ENCODE assay signal across 8 cellular contexts in genomic region chr5:124661317-124662141, GRCh38.
DNase-seq lines count a peak whose midpoint lies in the region; ATAC-seq and TF ChIP-seq lines count a peak whose summit lies in the region.

No MANE protein-coding gene starts in this region.

- H3K4me3 Mint-ChIP-seq in type B pancreatic cell = peak overlapping the region; percentile 76

- DNase-seq in NCI-H2196 (lab: John Stamatoyannopoulos, UW; ENCODE audit: unreplicated experiment) (peak; percentile 66), breast epithelium (ENCODE audit: low spot score in 2 of 2) (no peak), kidney glomerular epithelial cell (lab: John Stamatoyannopoulos, UW) (peak; percentile 100), type B pancreatic cell (ENCODE audit: extremely low spot score, unreplicated experiment) (no peak), GM19240 (ENCODE audit: insufficient read length, low spot score) (no peak)
- no peak for DNase-seq in activated T-cell treated with anti-CD3 and anti-CD28 coated beads, Interleukin-2, amount 50 U/mL, for 48 hours

- no peak for TF ChIP-seq POLR2A in breast epithelium (IDR thresholded peaks at IDR 0.05)

- H3K4me3 ChIP-seq in breast epithelium = no peak overlapping the region

- ATAC-seq in GM18873 (IDR thresholded peaks at IDR 0.05; ENCODE audit: low FRiP score, unreplicated experiment) = peak; percentile 68
- no peak for ATAC-seq in GM21576 (IDR thresholded peaks at IDR 0.05; ENCODE audit: unreplicated experiment)

- peaks cover 74% of the 10 kb centered on the region for H3K4me1 Mint-ChIP-seq in type B pancreatic cell (ENCODE audit: unreplicated experiment)

- no peaks in the 10 kb centered on the region for H3K36me3 Mint-ChIP-seq in type B pancreatic cell

- no peaks in the 10 kb centered on the region for H3K27me3 Mint-ChIP-seq in type B pancreatic cell

- H3K36me3 ChIP-seq in breast epithelium = no peaks in the 10 kb centered on the region

- intact Hi-C loops in breast epithelium (cut with DNase I; ENCODE audit: low total_unique reads) = no loop called here

- H3K9me3 Mint-ChIP-seq in type B pancreatic cell = no peaks in the 10 kb centered on the region

- H3K27ac Mint-ChIP-seq in type B pancreatic cell = peak overlapping the region; percentile 88

- H3K27ac ChIP-seq in breast epithelium = peak overlapping the region; percentile 85 to 86

- no peaks in the 10 kb centered on the region for H3K27me3 ChIP-seq in breast epithelium

- H3K4me1 ChIP-seq in breast epithelium = peaks cover 9 to 30% of the 10 kb centered on the region in 2 donors

- no peaks in the 10 kb centered on the region for H3K9me3 ChIP-seq in breast epithelium

- TF ChIP-seq CTCF in breast epithelium (IDR thresholded peaks at IDR 0.05) (no peak), type B pancreatic cell (conservative IDR thresholded peaks at IDR 0.05) (no peak)

Comparison
In these comparisons a context has a peak if more than half of its experiments do, and no peak if none do; other contexts are left out.
1. DNase-seq: peak in NCI-H2196 (single experiment) and kidney glomerular epithelial cell (single experiment); none in breast epithelium (0 of 2), type B pancreatic cell (single experiment), activated T-cell treated with anti-CD3 and anti-CD28 coated beads, Interleukin-2, amount 50 U/mL, for 48 hours (0 of 2) and GM19240 (single experiment).